8 cellular contexts compared by ENCODE assay signal in the genomic region with DNA sequence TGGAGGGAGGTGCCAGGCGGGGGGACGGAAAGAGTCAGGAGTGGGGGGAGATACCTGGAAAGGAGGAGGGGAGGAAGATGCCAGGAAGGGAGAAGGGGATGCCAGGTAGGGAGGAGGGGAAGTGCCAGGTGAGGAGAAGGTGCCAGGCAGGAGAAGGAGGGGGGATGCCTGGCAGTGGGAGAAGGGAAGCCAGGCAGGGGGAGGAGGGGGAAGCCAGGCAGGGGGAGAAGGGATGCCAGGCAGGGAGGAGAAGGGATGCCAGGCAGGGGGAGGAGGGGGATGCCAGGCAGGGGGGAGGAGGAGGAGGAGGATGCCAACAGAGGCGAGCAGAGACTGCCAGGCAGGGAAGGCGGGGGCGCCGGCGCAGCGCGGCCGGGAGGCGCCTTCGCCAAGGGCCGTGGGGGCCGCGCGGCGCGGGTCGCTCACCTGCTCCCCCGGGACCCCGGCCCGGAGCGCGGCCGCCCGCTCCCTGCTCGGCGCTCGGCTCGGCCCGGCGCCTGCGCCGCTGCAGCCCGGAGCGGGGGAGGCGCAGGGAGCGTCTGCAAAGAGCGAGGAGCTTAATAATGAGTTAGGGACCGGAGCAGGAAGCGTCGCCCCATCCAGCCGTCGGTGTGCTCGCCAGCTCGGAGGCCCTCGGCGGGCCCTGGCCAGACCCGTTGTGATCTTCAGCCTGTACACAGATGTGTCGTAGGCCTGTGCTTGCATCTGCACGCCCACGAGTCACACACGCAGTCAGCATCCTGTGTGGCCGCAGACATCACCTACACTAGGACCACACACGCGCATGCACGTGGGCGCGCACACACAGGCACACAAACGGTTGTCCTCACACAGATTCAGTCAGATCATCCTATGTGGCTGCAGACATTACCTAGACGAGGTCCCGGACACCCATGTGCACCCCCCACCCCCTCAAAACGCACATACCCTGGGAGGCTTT. TPM values are rescaled to one million over a fixed set of nuclear protein-coding genes. Genes with fewer than 3 reads are reported as not detected.
DNase-seq lines count a peak whose midpoint lies in the region; ATAC-seq and TF ChIP-seq lines count a peak whose summit lies in the region.

No MANE protein-coding gene starts in this region.

- no peaks in the 10 kb centered on the region for H3K27me3 ChIP-seq in effector memory CD4-positive, alpha-beta T cell (replicated peaks; ENCODE audit: control insufficient read depth, insufficient read depth, low read length, poor library complexity, severe bottlenecking)
- peaks cover 54 to 59% of the 10 kb centered on the region in 2 experiments for H3K27me3 ChIP-seq in mesenchymal stem cell (ENCODE audit: control insufficient read depth in 1 of 2, insufficient read depth in 1 of 2, low read length in 2 of 2)

- H3K4ac ChIP-seq in mesenchymal stem cell (ENCODE audit: low read depth in 1 of 2, low read length in 2 of 2), result peak overlapping the region in 1 of 2 experiments; percentile 14

- CTCF ChIA-PET in activated CD8-positive, alpha-beta T cell treated with anti-CD3 and anti-CD28 coated beads for 36 hours (lab: Charles Lee), result interaction anchor here (0.9 to 2.4 kb wide), 4 partner anchors 9 to 38 kb away, joined by 3 to 7 read pairs (median 5); no protein-coding TSS in a partner anchor

- H2AFZ ChIP-seq in mesenchymal stem cell (ENCODE audit: low read depth, low read length), result peak overlapping the region; percentile 24

- ATAC-seq in activated CD8-positive, alpha-beta T cell treated with anti-CD3 and anti-CD28 coated beads for 36 hours, result peak; percentile 86

- H3K79me1 ChIP-seq in mesenchymal stem cell (replicated peaks; ENCODE audit: low read length, poor library complexity, severe bottlenecking), result no peaks in the 10 kb centered on the region

- peak overlapping the region; percentile 48 to 85 for H3K18ac ChIP-seq in mesenchymal stem cell (ENCODE audit: low read depth in 1 of 2, low read length in 2 of 2)

- no peaks in the 10 kb centered on the region for H3K36me3 ChIP-seq in effector memory CD4-positive, alpha-beta T cell (ENCODE audit: control insufficient read depth, insufficient read depth, low read length)
- peaks cover 0 to 4% of the 10 kb centered on the region in 2 experiments for H3K36me3 ChIP-seq in mesenchymal stem cell (ENCODE audit: control insufficient read depth in 1 of 2, insufficient read depth in 2 of 2, low read depth in 1 of 2, low read length in 2 of 2)

- H3K9me3 ChIP-seq in effector memory CD4-positive, alpha-beta T cell (ENCODE audit: control insufficient read depth, low read length), result no peaks in the 10 kb centered on the region
- H3K9me3 ChIP-seq in mesenchymal stem cell (ENCODE audit: control insufficient read depth, low read length), result no peaks in the 10 kb centered on the region

- peak overlapping the region; percentile 67 for H2BK120ac ChIP-seq in mesenchymal stem cell (ENCODE audit: low read depth, low read length)

- intact Hi-C loops in activated CD8-positive, alpha-beta T cell treated with anti-CD3 and anti-CD28 coated beads for 36 hours (cut with micrococcal nuclease), result no loop called here

- peak overlapping the region in 1 of 2 experiments; percentile 27 for H3K14ac ChIP-seq in mesenchymal stem cell (ENCODE audit: low read length in 2 of 2)

- H3K23ac ChIP-seq in mesenchymal stem cell (ENCODE audit: low read length in 2 of 2), result no peak overlapping the region

- H3K9ac ChIP-seq in mesenchymal stem cell (ENCODE audit: low read length), result peak overlapping the region; percentile 73

- H2BK5ac ChIP-seq in mesenchymal stem cell (ENCODE audit: low read depth, low read length, poor library complexity, severe bottlenecking), result no peak overlapping the region

- DNase-seq in COLO668 (lab: John Stamatoyannopoulos, UW; ENCODE audit: unreplicated experiment) (peak; percentile 55), HFF-Myc (ENCODE audit: extremely low read depth, low read depth) (peak; percentile 17), NCI-H460 (ENCODE audit: extremely low read depth, low read depth) (peak; percentile 45), mesenchymal stem cell (peak; percentile 65), cortex of kidney (lab: John Stamatoyannopoulos, UW) (no peak)
- DNase-seq in activated CD8-positive, alpha-beta T cell treated with anti-CD3 and anti-CD28 coated beads for 36 hours, result peak; percentile 83
- peak in 1 of 3 donors; percentile 8 for DNase-seq in effector memory CD4-positive, alpha-beta T cell
- peak; percentile 31 for DNase-seq in stimulated activated CD8-positive, alpha-beta memory T cell treated with anti-CD3 and anti-CD28 coated beads, Interleukin-12 subunit alpha, Interleukin-12 subunit beta, amount 100 ng/mL, for 1 hour (ENCODE audit: low read depth)

- peaks cover 2% of the 10 kb centered on the region for H3K27me3 Mint-ChIP-seq in activated CD8-positive, alpha-beta T cell treated with anti-CD3 and anti-CD28 coated beads for 36 hours

- H3K9me3 Mint-ChIP-seq in activated CD8-positive, alpha-beta T cell treated with anti-CD3 and anti-CD28 coated beads for 36 hours, result no peaks in the 10 kb centered on the region

- H2BK12ac ChIP-seq in mesenchymal stem cell (ENCODE audit: low read length in 2 of 2), result peak overlapping the region in 1 of 2 experiments; percentile 49

- POLR2A ChIA-PET in activated CD8-positive, alpha-beta T cell treated with anti-CD3 and anti-CD28 coated beads for 36 hours (lab: Charles Lee), result interaction anchor here (1.0 to 1.1 kb wide), 4 partner anchors 8 to 45 kb away, joined by 3 to 4 read pairs (median 3); partner anchors contain the start of gene CHPF2

- no peak for TF ChIP-seq CTCF in HFF-Myc (IDR thresholded peaks at IDR 0.05; ENCODE audit: low read depth, low read length, missing control alignments)
- no peak for TF ChIP-seq CTCF in activated CD8-positive, alpha-beta T cell treated with anti-CD3 and anti-CD28 coated beads for 36 hours (IDR thresholded peaks at IDR 0.05)

- H3K36me3 Mint-ChIP-seq in activated CD8-positive, alpha-beta T cell treated with anti-CD3 and anti-CD28 coated beads for 36 hours (ENCODE audit: low read depth), result no peaks in the 10 kb centered on the region

- peak overlapping the region; percentile 60 for H3K27ac Mint-ChIP-seq in activated CD8-positive, alpha-beta T cell treated with anti-CD3 and anti-CD28 coated beads for 36 hours

- H4K8ac ChIP-seq in mesenchymal stem cell (ENCODE audit: low read length), result peak overlapping the region; percentile 99

- H2BK15ac ChIP-seq in mesenchymal stem cell (ENCODE audit: low read depth, poor library complexity, severe bottlenecking), result peak overlapping the region; percentile 36

- H3K4me2 ChIP-seq in mesenchymal stem cell (ENCODE audit: low read length, poor library complexity, severe bottlenecking), result peak overlapping the region; percentile 77

- H3K4me1 Mint-ChIP-seq in activated CD8-positive, alpha-beta T cell treated with anti-CD3 and anti-CD28 coated beads for 36 hours (ENCODE audit: low read depth), result peaks cover 30% of the 10 kb centered on the region

- no peak overlapping the region for H3K27ac ChIP-seq in effector memory CD4-positive, alpha-beta T cell (ENCODE audit: insufficient read depth, low read length, poor library complexity, severe bottlenecking)
- no peak overlapping the region for H3K27ac ChIP-seq in mesenchymal stem cell (ENCODE audit: low read length, poor library complexity, severe bottlenecking)

- no peak overlapping the region for H2AK5ac ChIP-seq in mesenchymal stem cell (ENCODE audit: low read length, severe bottlenecking)

- H3K4me3 Mint-ChIP-seq in activated CD8-positive, alpha-beta T cell treated with anti-CD3 and anti-CD28 coated beads for 36 hours, result peak overlapping the region; percentile 67

- peaks cover 9% of the 10 kb centered on the region for H3K4me1 ChIP-seq in effector memory CD4-positive, alpha-beta T cell (ENCODE audit: control insufficient read depth, insufficient read depth, low read length, poor library complexity, severe bottlenecking)
- peaks cover 12% of the 10 kb centered on the region for H3K4me1 ChIP-seq in mesenchymal stem cell (ENCODE audit: control insufficient read depth, insufficient read depth, low read depth, low read length)

- H4K91ac ChIP-seq in mesenchymal stem cell (ENCODE audit: low read length), result peak overlapping the region; percentile 73

- WGBS in mesenchymal stem cell, result 12% methylated on average over 62 of the region's 63 CpGs

- H3K4me3 ChIP-seq in HFF-Myc (replicated peaks; ENCODE audit: low read depth, low read length) (peak overlapping the region; percentile 15), mesenchymal stem cell (ENCODE audit: insufficient read depth in 1 of 2, low read depth in 1 of 2, low read length in 2 of 2) (peak overlapping the region; percentile 60 to 76)
- H3K4me3 ChIP-seq in effector memory CD4-positive, alpha-beta T cell (ENCODE audit: insufficient read depth, low read depth, low read length, poor library complexity, severe bottlenecking), result peak overlapping the region; percentile 62

RNA-seq across cellular contexts. Expression of gene SMARCD3, which starts 28.4 kb away (rescaled TPM):
- 39.0 and 43.5 TPM in 2 replicates for total RNA-seq in NCI-H460 (2014; rRNA removed; shearing (Covaris generic))
- polyA plus RNA-seq in NCI-H460 (2014; cell fraction: nucleus; rRNA removed), result 146 and 166 TPM in 2 replicates
- 1 to 10 TPM; 8.2 to 8.9 TPM for total RNA-seq in activated CD8-positive, alpha-beta T cell treated with anti-CD3 and anti-CD28 coated beads for 36 hours
- 81.8 TPM for polyA plus RNA-seq in mesenchymal stem cell (2013, experiment 1 of 2)
- 74.6 TPM for polyA plus RNA-seq in mesenchymal stem cell (2013, experiment 2 of 2)

RNA-seq across cellular contexts. Expression of gene CHPF2, which starts 44.6 kb away (rescaled TPM):
- 33.3 and 33.7 TPM in 2 replicates for total RNA-seq in NCI-H460 (2014; rRNA removed; shearing (Covaris generic))
- polyA plus RNA-seq in NCI-H460 (2014; cell fraction: nucleus; rRNA removed), result 71.4 and 79.1 TPM in 2 replicates
- 10 to 100 TPM; 23.7 to 27.3 TPM for total RNA-seq in activated CD8-positive, alpha-beta T cell treated with anti-CD3 and anti-CD28 coated beads for 36 hours
- 73.1 TPM for polyA plus RNA-seq in mesenchymal stem cell (2013, experiment 1 of 2)
- 72.6 TPM for polyA plus RNA-seq in mesenchymal stem cell (2013, experiment 2 of 2)

RNA-seq across cellular contexts. Expression of gene ABCF2, which starts 49.9 kb away (rescaled TPM):
- total RNA-seq in NCI-H460 (2014; rRNA removed; shearing (Covaris generic)), result 70.0 and 73.6 TPM in 2 replicates
- polyA plus RNA-seq in NCI-H460 (2014; cell fraction: nucleus; rRNA removed), result 53.1 and 67.7 TPM in 2 replicates
- 10 to 100 TPM; 48.1 to 56.2 TPM for total RNA-seq in activated CD8-positive, alpha-beta T cell treated with anti-CD3 and anti-CD28 coated beads for 36 hours
- polyA plus RNA-seq in mesenchymal stem cell (2013, experiment 1 of 2), result 26.1 TPM
- polyA plus RNA-seq in mesenchymal stem cell (2013, experiment 2 of 2), result 25.0 TPM

Comparison
In these comparisons a context has a peak if more than half of its experiments do, and no peak if none do; other contexts are left out.
1. H3K4me3 ChIP-seq: peak in every context shown above with its lines; median percentile 68 in mesenchymal stem cell; 62 in effector memory CD4-positive, alpha-beta T cell; 15 in HFF-Myc.